ENCODE assay signal across 1 cellular context in the genomic region with DNA sequence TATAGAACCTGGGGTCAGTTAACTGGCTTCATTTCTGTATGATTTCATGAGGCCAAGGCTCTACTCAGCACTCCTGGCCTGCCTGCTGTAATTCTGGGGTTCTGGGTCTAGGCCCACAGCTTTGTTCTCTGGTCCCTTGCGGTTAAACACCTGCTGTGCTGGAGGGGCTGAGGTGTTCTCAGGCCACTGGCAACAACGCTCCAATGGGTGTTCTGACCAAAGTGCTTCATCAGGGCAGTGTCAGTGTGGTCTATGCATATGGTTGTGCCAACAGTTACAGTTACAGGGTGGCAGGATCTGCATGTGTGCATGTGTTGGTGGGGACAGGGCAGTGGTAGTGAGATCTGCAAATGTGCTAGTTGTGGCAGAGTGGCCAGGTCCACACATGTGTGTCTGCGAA.
TF ChIP-seq lines count a peak whose summit lies in the region.

No MANE protein-coding gene starts in this region.

TF ChIP-seq in GM23338, 12 proteins besides CTCF, POLR2A, EP300 and RAD21 (continued from another document):
- no peak for TF ChIP-seq ETS1 (IDR thresholded peaks at IDR 0.05)
- no peak for TF ChIP-seq NANOG (IDR thresholded peaks at IDR 0.05; ENCODE audit: borderline replicate concordance)
- TF ChIP-seq ZNF331 (CRISPR knock-in tag; IDR thresholded peaks at IDR 0.05; ENCODE audit: low read depth), result no peak
- no peak for TF ChIP-seq JUNB (IDR thresholded peaks at IDR 0.05; ENCODE audit: unreplicated experiment)
- no peak for TF ChIP-seq CREB1 (CRISPR knock-in tag; IDR thresholded peaks at IDR 0.05; ENCODE audit: low read depth)
- no peak for TF ChIP-seq EZH2phosphoT487 (IDR thresholded peaks at IDR 0.05; ENCODE audit: unreplicated experiment)
- no peak for TF ChIP-seq EZH2 (IDR thresholded peaks at IDR 0.05; ENCODE audit: low read depth, unreplicated experiment)
- no peak for TF ChIP-seq ZNF114 (CRISPR knock-in tag; IDR thresholded peaks at IDR 0.05)
- TF ChIP-seq STAT1 (IDR thresholded peaks at IDR 0.05; ENCODE audit: unreplicated experiment), result no peak
- no peak for TF ChIP-seq POLR2AphosphoS5 (IDR thresholded peaks at IDR 0.05; ENCODE audit: low read depth)
- TF ChIP-seq, protein P1, sequence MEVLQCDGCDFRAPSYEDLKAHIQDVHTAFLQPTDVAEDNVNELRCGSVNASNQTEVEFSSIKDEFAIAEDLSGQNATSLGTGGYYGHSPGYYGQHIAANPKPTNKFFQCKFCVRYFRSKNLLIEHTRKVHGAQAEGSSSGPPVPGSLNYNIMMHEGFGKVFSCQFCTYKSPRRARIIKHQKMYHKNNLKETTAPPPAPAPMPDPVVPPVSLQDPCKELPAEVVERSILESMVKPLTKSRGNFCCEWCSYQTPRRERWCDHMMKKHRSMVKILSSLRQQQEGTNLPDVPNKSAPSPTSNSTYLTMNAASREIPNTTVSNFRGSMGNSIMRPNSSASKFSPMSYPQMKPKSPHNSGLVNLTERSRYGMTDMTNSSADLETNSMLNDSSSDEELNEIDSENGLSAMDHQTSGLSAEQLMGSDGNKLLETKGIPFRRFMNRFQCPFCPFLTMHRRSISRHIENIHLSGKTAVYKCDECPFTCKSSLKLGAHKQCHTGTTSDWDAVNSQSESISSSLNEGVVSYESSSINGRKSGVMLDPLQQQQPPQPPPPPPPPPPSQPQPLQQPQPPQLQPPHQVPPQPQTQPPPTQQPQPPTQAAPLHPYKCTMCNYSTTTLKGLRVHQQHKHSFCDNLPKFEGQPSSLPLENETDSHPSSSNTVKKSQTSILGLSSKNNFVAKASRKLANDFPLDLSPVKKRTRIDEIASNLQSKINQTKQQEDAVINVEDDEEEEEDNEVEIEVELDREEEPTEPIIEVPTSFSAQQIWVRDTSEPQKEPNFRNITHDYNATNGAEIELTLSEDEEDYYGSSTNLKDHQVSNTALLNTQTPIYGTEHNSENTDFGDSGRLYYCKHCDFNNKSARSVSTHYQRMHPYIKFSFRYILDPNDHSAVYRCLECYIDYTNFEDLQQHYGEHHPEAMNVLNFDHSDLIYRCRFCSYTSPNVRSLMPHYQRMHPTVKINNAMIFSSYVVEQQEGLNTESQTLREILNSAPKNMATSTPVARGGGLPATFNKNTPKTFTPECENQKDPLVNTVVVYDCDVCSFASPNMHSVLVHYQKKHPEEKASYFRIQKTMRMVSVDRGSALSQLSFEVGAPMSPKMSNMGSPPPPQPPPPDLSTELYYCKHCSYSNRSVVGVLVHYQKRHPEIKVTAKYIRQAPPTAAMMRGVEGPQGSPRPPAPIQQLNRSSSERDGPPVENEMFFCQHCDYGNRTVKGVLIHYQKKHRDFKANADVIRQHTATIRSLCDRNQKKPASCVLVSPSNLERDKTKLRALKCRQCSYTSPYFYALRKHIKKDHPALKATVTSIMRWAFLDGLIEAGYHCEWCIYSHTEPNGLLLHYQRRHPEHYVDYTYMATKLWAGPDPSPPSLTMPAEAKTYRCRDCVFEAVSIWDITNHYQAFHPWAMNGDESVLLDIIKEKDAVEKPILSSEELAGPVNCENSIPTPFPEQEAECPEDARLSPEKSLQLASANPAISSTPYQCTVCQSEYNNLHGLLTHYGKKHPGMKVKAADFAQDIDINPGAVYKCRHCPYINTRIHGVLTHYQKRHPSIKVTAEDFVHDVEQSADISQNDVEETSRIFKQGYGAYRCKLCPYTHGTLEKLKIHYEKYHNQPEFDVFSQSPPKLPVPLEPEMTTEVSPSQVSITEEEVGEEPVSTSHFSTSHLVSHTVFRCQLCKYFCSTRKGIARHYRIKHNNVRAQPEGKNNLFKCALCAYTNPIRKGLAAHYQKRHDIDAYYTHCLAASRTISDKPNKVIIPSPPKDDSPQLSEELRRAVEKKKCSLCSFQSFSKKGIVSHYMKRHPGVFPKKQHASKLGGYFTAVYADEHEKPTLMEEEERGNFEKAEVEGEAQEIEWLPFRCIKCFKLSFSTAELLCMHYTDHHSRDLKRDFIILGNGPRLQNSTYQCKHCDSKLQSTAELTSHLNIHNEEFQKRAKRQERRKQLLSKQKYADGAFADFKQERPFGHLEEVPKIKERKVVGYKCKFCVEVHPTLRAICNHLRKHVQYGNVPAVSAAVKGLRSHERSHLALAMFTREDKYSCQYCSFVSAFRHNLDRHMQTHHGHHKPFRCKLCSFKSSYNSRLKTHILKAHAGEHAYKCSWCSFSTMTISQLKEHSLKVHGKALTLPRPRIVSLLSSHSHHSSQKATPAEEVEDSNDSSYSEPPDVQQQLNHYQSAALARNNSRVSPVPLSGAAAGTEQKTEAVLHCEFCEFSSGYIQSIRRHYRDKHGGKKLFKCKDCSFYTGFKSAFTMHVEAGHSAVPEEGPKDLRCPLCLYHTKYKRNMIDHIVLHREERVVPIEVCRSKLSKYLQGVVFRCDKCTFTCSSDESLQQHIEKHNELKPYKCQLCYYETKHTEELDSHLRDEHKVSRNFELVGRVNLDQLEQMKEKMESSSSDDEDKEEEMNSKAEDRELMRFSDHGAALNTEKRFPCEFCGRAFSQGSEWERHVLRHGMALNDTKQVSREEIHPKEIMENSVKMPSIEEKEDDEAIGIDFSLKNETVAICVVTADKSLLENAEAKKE (CRISPR knock-in tag; IDR thresholded peaks at IDR 0.05), result no peak
